In the genomic region with DNA sequence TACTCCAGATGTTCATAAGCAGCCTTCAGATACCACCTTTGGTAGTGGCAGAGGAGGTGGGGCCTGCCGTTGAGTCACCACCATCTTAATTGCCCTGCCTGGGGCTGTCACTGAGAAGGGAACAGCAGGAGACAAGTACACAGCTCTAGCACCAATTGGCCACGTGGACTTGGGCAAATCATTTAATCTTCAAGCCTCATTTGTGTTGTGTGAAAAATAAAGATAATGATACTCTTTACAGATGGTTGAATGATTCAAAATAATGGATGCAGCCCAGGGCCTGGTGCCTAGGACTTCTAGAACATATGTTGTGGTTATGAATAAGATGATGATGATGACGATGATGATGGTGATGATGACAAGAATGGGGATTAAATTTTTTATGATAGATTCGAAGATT, we compare ENCODE assay signal across 18 cellular contexts.
"Had no signal": no experiment of that assay in that cellular context is flagged by ENCODE, and none has a peak within 500 bp of the region (broad histone marks: within the 10 kb centered on the region; RNA-seq: fewer than 3 reads in every experiment).

No MANE protein-coding gene starts in this region.

- H3K36me3 ChIP-seq: colonic mucosa, esophagus squamous epithelium, left ventricle myocardium inferior, tibial artery, vagina had no signal

- DNase-seq: activated CD4-positive, alpha-beta T cell treated with anti-CD3 and anti-CD28 coated beads, Interleukin-2, amount 10 ng/mL, durations not matched to agents 24 days and 14 days; activated CD4-positive, CD25-positive, alpha-beta regulatory T cell; activated CD8-positive, alpha-beta memory T cell treated with anti-CD3 and anti-CD28 coated beads, Interleukin-2, amount 50 U/mL, for 48 hours; activated gamma-delta T cell treated with Interleukin-2 at 50 U/mL for 16 hours; amygdala; central memory CD4-positive, alpha-beta T cell; colonic mucosa; esophagus squamous epithelium; hypothalamus; kidney; left ventricle myocardium inferior; occipital lobe; right cardiac atrium; small intestine; stimulated activated CD4-positive, alpha-beta T cell treated with anti-CD3 and anti-CD28 coated beads, Interleukin-4, amount 100 ng/mL, for 24 hours; stimulated activated naive CD4-positive, alpha-beta T cell; tibial artery had no signal

- H3K4me3 ChIP-seq: colonic mucosa, esophagus squamous epithelium, left ventricle myocardium inferior, tibial artery, vagina had no signal

- H3K4me1 ChIP-seq: colonic mucosa, esophagus squamous epithelium, left ventricle myocardium inferior, tibial artery, vagina had no signal

- H3K9me3 ChIP-seq: colonic mucosa, esophagus squamous epithelium, left ventricle myocardium inferior, tibial artery, vagina had no signal

- H3K27me3 ChIP-seq: colonic mucosa, vagina had no signal

- H3K27ac ChIP-seq: colonic mucosa, esophagus squamous epithelium, left ventricle myocardium inferior, tibial artery, vagina had no signal
